7 cellular contexts compared by ENCODE assay signal in genomic region chr1:8816306-8816705, GRCh38. TPM values are rescaled to one million over a fixed set of nuclear protein-coding genes. Genes with fewer than 3 reads are reported as not detected.
DNase-seq lines count a peak whose midpoint lies in the region; ATAC-seq and TF ChIP-seq lines count a peak whose summit lies in the region.

No MANE protein-coding gene starts in this region.

- DNase-seq in OCI-M1 (lab: John Stamatoyannopoulos, UW) (peak; percentile 46), endothelial cell (ENCODE audit: low spot score) (no peak), neural progenitor cell (ENCODE audit: low spot score) (no peak), lower leg skin (ENCODE audit: low spot score in 2 of 2) (no peak), NCI-H2081 treated with DMSO at 0.1 percent for 48 hours (lab: John Stamatoyannopoulos, UW) (no peak), GM20000 (ENCODE audit: low spot score) (no peak)

- peaks cover 44% of the 10 kb centered on the region for H4K20me1 ChIP-seq in neural progenitor cell (ENCODE audit: low read depth)

- H3K36me3 Mint-ChIP-seq in endothelial cell (ENCODE audit: low read depth, unreplicated experiment) (peaks cover 8% of the 10 kb centered on the region), neural progenitor cell (peaks cover 1% of the 10 kb centered on the region)

- peak overlapping the region; percentile 91 for H3K4me2 ChIP-seq in neural progenitor cell

- H3K4me1 ChIP-seq in neural progenitor cell: peaks cover 20% of the 10 kb centered on the region

- H2AFZ ChIP-seq in neural progenitor cell (replicated peaks): no peak overlapping the region

- H3K4me3 Mint-ChIP-seq in endothelial cell (ENCODE audit: unreplicated experiment) (peak overlapping the region; percentile 96), neural progenitor cell (peak overlapping the region; percentile 99)

- no peaks in the 10 kb centered on the region for H3K9me3 Mint-ChIP-seq in endothelial cell (ENCODE audit: unreplicated experiment)
- H3K9me3 Mint-ChIP-seq in neural progenitor cell: no peaks in the 10 kb centered on the region

- no peak overlapping the region for H3K27ac ChIP-seq in neural progenitor cell

- H3F3A ChIP-seq in neural progenitor cell (ENCODE audit: low read depth): peaks cover 23% of the 10 kb centered on the region

- H3K36me3 ChIP-seq in neural progenitor cell: no peaks in the 10 kb centered on the region

- H3K27me3 Mint-ChIP-seq in endothelial cell (ENCODE audit: unreplicated experiment) (peaks cover 6% of the 10 kb centered on the region), neural progenitor cell (ENCODE audit: insufficient read depth, low read depth) (peaks cover 5% of the 10 kb centered on the region)

- H3K79me2 ChIP-seq in neural progenitor cell (ENCODE audit: low read depth): peaks cover 60% of the 10 kb centered on the region

- intact Hi-C loops in lower leg skin (cut with DNase I; ENCODE audit: low total_unique reads): no loop called here

- TF ChIP-seq CTCF in endothelial cell (IDR thresholded peaks at IDR 0.05; ENCODE audit: unreplicated experiment) (no peak), neural progenitor cell (IDR thresholded peaks at IDR 0.05) (no peak), lower leg skin (IDR thresholded peaks at IDR 0.05) (no peak), GM20000 (IDR thresholded peaks at IDR 0.05; ENCODE audit: extremely low read depth, missing control alignments) (no peak)

- H3K4me3 ChIP-seq in neural progenitor cell (peak overlapping the region; percentile 85), lower leg skin (ENCODE audit: low read depth, poor library complexity, severe bottlenecking) (no peak overlapping the region)

- ATAC-seq in GM21529 (IDR thresholded peaks at IDR 0.05; ENCODE audit: unreplicated experiment): peak; percentile 4

- no peaks in the 10 kb centered on the region for H3K9me3 ChIP-seq in neural progenitor cell (ENCODE audit: low read depth)

- WGBS in lower leg skin, 2 donors: 0 to 1% methylated on average over 2 of the region's 2 CpGs

- TF ChIP-seq POLR2A in lower leg skin (IDR thresholded peaks at IDR 0.05): no peak

- H3K9ac ChIP-seq in neural progenitor cell: peak overlapping the region; percentile 87

- H3K27me3 ChIP-seq in neural progenitor cell: no peaks in the 10 kb centered on the region

- peak overlapping the region; percentile 90 for H3K27ac Mint-ChIP-seq in endothelial cell (ENCODE audit: unreplicated experiment)
- H3K27ac Mint-ChIP-seq in neural progenitor cell: peak overlapping the region; percentile 99

- H3K4me1 Mint-ChIP-seq in endothelial cell (ENCODE audit: unreplicated experiment) (peaks cover 36% of the 10 kb centered on the region), neural progenitor cell (peaks cover 42% of the 10 kb centered on the region)

RNA-seq across cellular contexts. Expression of gene RERE, which starts 1.1 kb away (rescaled TPM):
- total RNA-seq in endothelial cell (ENCODE audit: unreplicated experiment) (115 TPM), neural progenitor cell (ENCODE audit: low replicate concordance) (29.8 and 46.5 TPM in 2 replicates), lower leg skin (10 to 100 TPM; 41.0 to 84.9 (median 76.8) TPM)
